ENCODE assay signal across 37 cellular contexts in the genomic region with DNA sequence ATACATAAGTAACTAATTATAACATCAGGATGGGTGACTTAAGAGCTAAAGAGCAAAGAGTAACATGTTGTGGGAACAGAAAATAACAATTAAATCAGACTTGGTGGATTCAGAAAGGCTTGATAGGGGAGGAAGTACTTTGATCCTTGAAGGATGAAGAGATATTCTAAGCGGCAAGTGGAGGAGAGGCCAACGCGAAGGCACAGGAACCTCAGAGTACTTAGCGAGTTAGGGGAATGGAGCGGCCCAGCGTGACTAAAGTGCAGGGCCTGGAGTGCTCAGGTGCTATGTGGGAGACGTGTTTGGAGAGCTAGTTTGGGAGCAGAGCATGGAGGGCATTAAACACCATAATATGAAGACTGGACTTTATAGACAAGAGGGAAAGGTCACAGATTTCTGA.
"Had no signal": no experiment of that assay in that cellular context is flagged by ENCODE, and none has a peak within 500 bp of the region (broad histone marks: within the 10 kb centered on the region; RNA-seq: fewer than 3 reads in every experiment).

No MANE protein-coding gene starts in this region.

- H3K4me1 Mint-ChIP-seq: activated B cell treated with CpG ODN at 0.5 μM for 24 hours; activated CD8-positive, alpha-beta memory T cell treated with anti-CD3 and anti-CD28 coated beads, Interleukin-2, amount 10 ng/mL, durations not matched to agents 7 days and 5 days; activated naive CD8-positive, alpha-beta T cell treated with anti-CD3 and anti-CD28 coated beads for 36 hours; activated T-helper 17 cell treated with anti-CD3 and anti-CD28 coated beads, Interleukin-2, amount 50 U/mL, for 72 hours had no signal

- ATAC-seq: activated CD8-positive, alpha-beta memory T cell treated with anti-CD3 and anti-CD28 coated beads, Interleukin-2, amount 10 ng/mL, durations not matched to agents 7 days and 5 days; activated T-cell treated with anti-CD3 and anti-CD28 coated beads, Interleukin-2, amount 50 U/mL, for 72 hours; activated T-helper 17 cell treated with anti-CD3 and anti-CD28 coated beads, Interleukin-2, amount 50 U/mL, for 72 hours; PC-3 had no signal

- H3K27ac Mint-ChIP-seq: activated B cell treated with CpG ODN at 0.5 μM for 24 hours; activated CD4-positive, alpha-beta memory T cell treated with anti-CD3 and anti-CD28 coated beads for 36 hours; activated CD8-positive, alpha-beta memory T cell treated with anti-CD3 and anti-CD28 coated beads, Interleukin-2, amount 10 ng/mL, durations not matched to agents 7 days and 5 days; activated naive CD8-positive, alpha-beta T cell treated with anti-CD3 and anti-CD28 coated beads for 36 hours; activated T-cell treated with anti-CD3 and anti-CD28 coated beads, Interleukin-2, amount 50 U/mL, for 72 hours; activated T-helper 17 cell treated with anti-CD3 and anti-CD28 coated beads, Interleukin-2, amount 50 U/mL, for 72 hours; T-helper 1 cell treated with Interleukin-12 subunit alpha and Interleukin-12 subunit beta and Interleukin-4 antibody, amounts not matched to agents 30 μg/mL and 1 μg/mL, for 36 hours had no signal

- H3K27ac ChIP-seq: brain microvascular endothelial cell, KMS-11, Peyer's patch, SJSA1, VCaP had no signal

- H3K9me3 Mint-ChIP-seq: activated B cell treated with CpG ODN at 0.5 μM for 24 hours; activated CD4-positive, alpha-beta memory T cell treated with anti-CD3 and anti-CD28 coated beads for 36 hours; activated naive CD8-positive, alpha-beta T cell treated with anti-CD3 and anti-CD28 coated beads for 36 hours; activated T-cell treated with anti-CD3 and anti-CD28 coated beads, Interleukin-2, amount 50 U/mL, for 72 hours; activated T-helper 17 cell treated with anti-CD3 and anti-CD28 coated beads, Interleukin-2, amount 50 U/mL, for 72 hours; T-helper 1 cell treated with Interleukin-12 subunit alpha and Interleukin-12 subunit beta and Interleukin-4 antibody, amounts not matched to agents 30 μg/mL and 1 μg/mL, for 36 hours had no signal

- H3K4me1 ChIP-seq: Peyer's patch, SJSA1 had no signal

- H3K4me3 ChIP-seq: Peyer's patch, SJSA1 had no signal

- H3K4me3 Mint-ChIP-seq: activated B cell treated with CpG ODN at 0.5 μM for 24 hours; activated CD4-positive, alpha-beta memory T cell treated with anti-CD3 and anti-CD28 coated beads for 36 hours; activated CD8-positive, alpha-beta memory T cell treated with anti-CD3 and anti-CD28 coated beads, Interleukin-2, amount 10 ng/mL, durations not matched to agents 7 days and 5 days; activated naive CD8-positive, alpha-beta T cell treated with anti-CD3 and anti-CD28 coated beads for 36 hours; activated T-cell treated with anti-CD3 and anti-CD28 coated beads, Interleukin-2, amount 50 U/mL, for 72 hours; activated T-helper 17 cell treated with anti-CD3 and anti-CD28 coated beads, Interleukin-2, amount 50 U/mL, for 72 hours; T-helper 1 cell treated with Interleukin-12 subunit alpha and Interleukin-12 subunit beta and Interleukin-4 antibody, amounts not matched to agents 30 μg/mL and 1 μg/mL, for 36 hours had no signal

- H3K9me3 ChIP-seq: Peyer's patch, SJSA1, SK-N-SH had no signal

- H3K9me2 ChIP-seq: SK-N-SH had no signal

- H3K27me3 Mint-ChIP-seq: activated B cell treated with CpG ODN at 0.5 μM for 24 hours; activated CD4-positive, alpha-beta memory T cell treated with anti-CD3 and anti-CD28 coated beads for 36 hours; activated naive CD8-positive, alpha-beta T cell treated with anti-CD3 and anti-CD28 coated beads for 36 hours; activated T-helper 17 cell treated with anti-CD3 and anti-CD28 coated beads, Interleukin-2, amount 50 U/mL, for 72 hours had no signal

- DNase-seq: activated B cell treated with CpG ODN at 0.5 μM for 24 hours; activated CD4-positive, alpha-beta memory T cell treated with anti-CD3 and anti-CD28 coated beads for 36 hours; activated CD4-positive, alpha-beta T cell treated with anti-CD3 and anti-CD28 coated beads for 4 hours; activated CD4-positive, alpha-beta T cell treated with anti-CD3 and anti-CD28 coated beads, Interleukin-2, amount 50 U/mL, for 1 hour; activated CD4-positive, CD25-positive, alpha-beta regulatory T cell treated with anti-CD3 and anti-CD28 coated beads, Interleukin-2, amount 50 U/mL, for 72 hours; activated CD8-positive, alpha-beta memory T cell treated with anti-CD3 and anti-CD28 coated beads for 24 hours; activated CD8-positive, alpha-beta memory T cell treated with anti-CD3 and anti-CD28 coated beads, Interleukin-2, amount 10 ng/mL, durations not matched to agents 7 days and 5 days; activated effector memory CD4-positive, alpha-beta T cell treated with anti-CD3 and anti-CD28 coated beads, Interleukin-2, amount 50 U/mL, for 16 hours; activated naive CD4-positive, alpha-beta T cell; activated naive CD4-positive, alpha-beta T cell treated with anti-CD3 and anti-CD28 coated beads, Interleukin-2, amount 50 U/mL, for 16 hours; activated naive CD8-positive, alpha-beta T cell treated with anti-CD3 and anti-CD28 coated beads for 36 hours; activated T-cell treated with anti-CD3 and anti-CD28 coated beads, Interleukin-2, amount 50 U/mL, for 1 hour; activated T-cell treated with anti-CD3 and anti-CD28 coated beads, Interleukin-2, amount 50 U/mL, for 72 hours; amniotic stem cell; aorta; brain microvascular endothelial cell; central memory CD4-positive, alpha-beta T cell; MM.1S; NCI-H1092 treated with DMSO at 0.1 percent for 48 hours; NCI-H1417; NCI-H146; NCI-H187; NCI-H2029 treated with DMSO at 0.1 percent for 48 hours; NCI-H2171 treated with DMSO at 0.1 percent for 48 hours; NCI-H226; NCI-H524 treated with DMSO at 0.1 percent for 48 hours; NK-92 treated with Interleukin-12 subunit alpha and Interleukin-12 subunit beta, amount 100 ng/mL, for 24 hours; PC-3; Peyer's patch; RPMI8226; SHP77 treated with DMSO at 0.1 percent for 48 hours; SK-N-SH had no signal

- H3K4me2 ChIP-seq: KMS-11, SK-N-SH had no signal

- H3K36me3 Mint-ChIP-seq: activated CD4-positive, alpha-beta memory T cell treated with anti-CD3 and anti-CD28 coated beads for 36 hours; activated CD8-positive, alpha-beta memory T cell treated with anti-CD3 and anti-CD28 coated beads, Interleukin-2, amount 10 ng/mL, durations not matched to agents 7 days and 5 days; activated naive CD8-positive, alpha-beta T cell treated with anti-CD3 and anti-CD28 coated beads for 36 hours had no signal

- H3K27me3 ChIP-seq: brain microvascular endothelial cell, Peyer's patch had no signal

- H3K9ac ChIP-seq: KMS-11, SK-N-SH had no signal

- H3K36me3 ChIP-seq: brain microvascular endothelial cell, Peyer's patch, SJSA1 had no signal
